Comparison of ENCODE assay signal across 1 cellular context in the genomic region with DNA sequence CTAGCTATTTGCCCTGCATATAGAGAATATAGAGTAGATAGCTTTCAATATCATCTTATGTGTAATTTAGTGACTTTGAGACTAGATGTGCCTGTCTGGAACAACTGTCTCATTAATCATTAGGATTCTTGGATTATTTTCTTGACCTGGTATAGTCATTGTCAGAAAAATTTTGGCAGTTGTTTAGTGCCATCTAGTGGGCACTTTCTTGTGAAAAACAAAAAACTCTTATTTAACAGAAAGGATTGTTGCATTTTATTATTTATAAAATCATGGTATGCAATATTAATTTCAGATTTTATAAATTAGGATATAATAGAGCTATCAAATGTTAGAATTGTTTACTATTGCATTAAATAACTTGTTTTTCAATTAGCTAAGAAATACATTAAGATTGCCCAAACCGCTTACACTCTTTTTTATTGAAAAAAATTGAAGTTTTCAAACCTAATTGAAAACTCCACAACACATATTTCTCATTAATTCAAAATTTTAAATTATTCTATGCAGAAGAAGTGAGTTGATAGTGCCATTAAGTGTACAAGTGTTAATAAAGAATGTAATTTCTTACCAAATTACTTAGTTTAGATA.
TF ChIP-seq lines count a peak whose summit lies in the region.

No MANE protein-coding gene starts in this region.

TF ChIP-seq in H1, 55 proteins besides CTCF, POLR2A, EP300 and RAD21 (continued from another document):
- TF ChIP-seq SP2 (IDR thresholded peaks at IDR 0.05; ENCODE audit: low read length) (no peak), SRF (IDR thresholded peaks at IDR 0.05; ENCODE audit: low read depth, low read length) (no peak), EZH2 (IDR thresholded peaks at IDR 0.05; ENCODE audit: low read depth, low read length, severe bottlenecking) (no peak), BRCA1 (IDR thresholded peaks at IDR 0.05; ENCODE audit: low read depth, low read length) (no peak)
